ENCODE assay signal across 17 cellular contexts in the genomic region with DNA sequence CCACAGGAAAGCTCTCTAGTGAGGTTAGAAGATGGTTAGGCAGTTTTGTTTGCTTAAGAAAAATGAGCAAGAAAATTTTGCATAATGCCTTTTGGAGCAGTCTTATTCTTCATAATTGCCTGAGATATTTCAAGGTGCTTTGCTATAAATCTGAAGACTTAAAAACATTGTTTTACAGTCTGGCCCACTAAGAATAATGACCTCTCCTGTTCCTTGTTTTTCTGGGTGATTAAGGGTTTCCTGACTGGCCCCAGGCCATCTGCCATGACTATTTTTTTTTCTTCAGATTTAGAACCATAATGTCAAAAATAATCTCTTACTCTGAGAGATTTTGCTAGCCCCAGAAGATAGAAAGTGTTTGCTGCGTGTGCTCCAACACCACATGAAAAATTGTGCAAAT.
DNase-seq lines count a peak whose midpoint lies in the region; ATAC-seq and TF ChIP-seq lines count a peak whose summit lies in the region.
"Had no signal": no experiment of that assay in that cellular context is flagged by ENCODE, and none has a peak within 500 bp of the region (broad histone marks: within the 10 kb centered on the region; RNA-seq: fewer than 3 reads in every experiment).

No MANE protein-coding gene starts in this region.

- no peaks in the 10 kb centered on the region for H3K4me1 ChIP-seq in lower lobe of right lung
- H3K4me1 ChIP-seq: SJSA1 had no signal

- DNase-seq in amniotic epithelial cell (ENCODE audit: low read depth) (peak; percentile 12), stromal cell of bone marrow (ENCODE audit: low read depth) (peak; percentile 8), lower lobe of right lung (no peak), activated gamma-delta T cell (lab: John Stamatoyannopoulos, UW) (no peak)
- DNase-seq: activated effector memory CD4-positive, alpha-beta T cell treated with anti-CD3 and anti-CD28 coated beads, Interleukin-2, amount 50 U/mL, for 16 hours; DMS79; MM.1S; naive thymus-derived CD8-positive, alpha-beta T cell; stimulated activated CD4-positive, alpha-beta T cell treated with anti-CD3 and anti-CD28 coated beads, Interleukin-2, amount 100 ng/mL, for 24 hours; stimulated activated CD8-positive, alpha-beta memory T cell treated with anti-CD3 and anti-CD28 coated beads, Interleukin-4, amount 100 ng/mL, for 48 hours; trophoblast cell had no signal

- no peaks in the 10 kb centered on the region for H3K36me3 ChIP-seq in lower lobe of right lung
- H3K36me3 ChIP-seq: SJSA1 had no signal

- no peak for TF ChIP-seq CTCF in lower lobe of right lung (IDR thresholded peaks at IDR 0.05)

- no peak overlapping the region for H3K4me3 ChIP-seq in lower lobe of right lung
- H3K4me3 ChIP-seq: GM23338, SJSA1 had no signal

- no peaks in the 10 kb centered on the region for H3K27me3 ChIP-seq in lower lobe of right lung (ENCODE audit: low read depth)
- H3K27me3 ChIP-seq: SJSA1 had no signal

- no peaks in the 10 kb centered on the region for H3K9me3 ChIP-seq in lower lobe of right lung
- H3K9me3 ChIP-seq: SJSA1 had no signal

- H3K27ac ChIP-seq in lower lobe of right lung, result no peak overlapping the region
- H3K27ac ChIP-seq: C4-2B, SJSA1 had no signal

- ATAC-seq in GM19463 (IDR thresholded peaks at IDR 0.05; ENCODE audit: unreplicated experiment) (peak; percentile 25), HG03342 (IDR thresholded peaks at IDR 0.05; ENCODE audit: unreplicated experiment) (peak; percentile 16), GM18520 (IDR thresholded peaks at IDR 0.05; ENCODE audit: unreplicated experiment) (no peak), lower lobe of right lung (no peak)
- ATAC-seq: GM23338; naive thymus-derived CD8-positive, alpha-beta T cell had no signal

- intact Hi-C loops in lower lobe of right lung (cut with DNase I), result no loop called here

Comparison
In these comparisons a context has a peak if more than half of its experiments do, and no peak if none do; other contexts are left out.
1. ATAC-seq: peak in GM19463 (single experiment) and HG03342 (single experiment); none in GM18520 (single experiment) and lower lobe of right lung (0 of 2).
2. DNase-seq: peak in amniotic epithelial cell (single experiment) and stromal cell of bone marrow (single experiment); none in lower lobe of right lung (single experiment) and activated gamma-delta T cell (single experiment).